Comparison of ENCODE assay signal across 11 cellular contexts in the genomic region with DNA sequence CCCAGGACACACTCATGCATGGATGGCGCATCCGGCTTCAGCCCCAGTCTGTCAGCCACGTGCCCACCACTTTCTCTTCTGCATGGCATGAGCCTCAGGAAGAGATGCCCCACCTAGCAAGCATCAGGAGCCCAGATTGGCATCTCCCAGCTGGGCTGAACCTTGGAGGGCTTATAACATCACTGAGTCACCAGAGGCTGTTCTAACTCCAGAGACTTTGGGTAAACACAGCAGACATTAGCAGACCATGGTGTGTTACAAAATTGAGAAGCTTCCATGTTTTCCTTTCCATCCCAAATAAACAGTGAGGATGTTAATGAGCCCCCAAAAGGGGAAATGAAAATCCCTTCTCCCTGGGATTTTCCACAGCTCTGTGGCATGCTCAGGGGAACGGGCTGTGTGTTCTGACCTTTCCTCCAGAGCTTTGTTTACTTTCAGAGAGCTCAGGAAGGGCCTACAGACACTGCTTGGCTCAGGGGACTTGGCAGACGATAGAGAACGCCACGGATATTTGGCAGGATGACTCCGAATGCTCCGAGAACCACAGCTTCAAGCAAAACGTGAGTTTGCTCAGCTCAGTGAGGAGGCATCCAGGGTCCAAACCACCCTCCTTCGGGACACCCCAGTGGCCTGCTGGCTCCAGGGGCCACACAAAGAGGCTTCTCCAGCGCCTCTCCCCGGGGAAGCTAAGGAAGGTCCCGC. TPM values are rescaled to one million over a fixed set of nuclear protein-coding genes. Genes with fewer than 3 reads are reported as not detected.
DNase-seq lines count a peak whose midpoint lies in the region; ATAC-seq and TF ChIP-seq lines count a peak whose summit lies in the region.
"Had no signal": no experiment of that assay in that cellular context is flagged by ENCODE, and none has a peak within 500 bp of the region (broad histone marks: within the 10 kb centered on the region; RNA-seq: fewer than 3 reads in every experiment).

No MANE protein-coding gene starts in this region.

- H3K4me3 ChIP-seq in coronary artery = no peak overlapping the region
- H3K4me3 ChIP-seq in liver (ENCODE audit: low read depth in 1 of 3, low read length in 3 of 3) = no peak overlapping the region

- no peaks in the 10 kb centered on the region for H3K9me3 ChIP-seq in liver (ENCODE audit: control insufficient read depth in 4 of 4, low read length in 3 of 4)

- H3K27ac ChIP-seq in coronary artery (peak overlapping the region; percentile 20 to 82), liver (ENCODE audit: low read depth in 1 of 2, low read length in 2 of 2) (peak overlapping the region; percentile 21 to 56), substantia nigra (ENCODE audit: low read depth, low read length, poor library complexity, severe bottlenecking) (no peak overlapping the region)

- H3K36me3 ChIP-seq in liver (ENCODE audit: control insufficient read depth in 4 of 4, insufficient read depth in 3 of 4, low read depth in 1 of 4, low read length in 3 of 4) = no peaks in the 10 kb centered on the region

- 47% methylated on average over 14 of the region's 14 CpGs for WGBS in liver

- DNase-seq in HT1080 (ENCODE audit: low read depth) (peak; percentile 55), coronary artery (ENCODE audit: low spot score) (no peak), substantia nigra (lab: John Stamatoyannopoulos, UW) (peak in 32 of 49 donors; percentile 1 to 65 (median 28)), germinal center (ENCODE audit: low spot score) (no peak), NOMO-1 (lab: John Stamatoyannopoulos, UW; ENCODE audit: unreplicated experiment in 2 of 2) (no peak)
- DNase-seq: dermis blood vessel endothelial cell, T-cell had no signal

- H3K27me3 ChIP-seq in liver (ENCODE audit: control insufficient read depth in 4 of 4, insufficient read depth in 4 of 4, low read length in 3 of 4) = no peaks in the 10 kb centered on the region

- no peak for ATAC-seq in HG02938 (IDR thresholded peaks at IDR 0.05; ENCODE audit: unreplicated experiment)
- ATAC-seq in GM19351 (IDR thresholded peaks at IDR 0.05; ENCODE audit: unreplicated experiment) = no peak
- ATAC-seq: T-cell had no signal

- no peak overlapping the region for H3K9ac ChIP-seq in liver (ENCODE audit: low read depth in 1 of 2, low read length in 2 of 2)

- H3K4me1 ChIP-seq in liver (ENCODE audit: control insufficient read depth in 4 of 4, insufficient read depth in 4 of 4, low read length in 3 of 4) = peaks cover 0 to 10% (median 9%) of the 10 kb centered on the region in 4 donors

- no peak for TF ChIP-seq CTCF in coronary artery (IDR thresholded peaks at IDR 0.05)
- no peak for TF ChIP-seq CTCF in liver (IDR thresholded peaks at IDR 0.05; ENCODE audit: low read depth, low read length, missing input control)

- TF ChIP-seq RAD21 in liver (IDR thresholded peaks at IDR 0.05) = peak in 1 of 2 donors; percentile 12

TF ChIP-seq in liver, 16 proteins besides CTCF, POLR2A, EP300 and RAD21:
- TF ChIP-seq YY1 (IDR thresholded peaks at IDR 0.05) (no peak), RXRA (IDR thresholded peaks at IDR 0.05) (peak; percentile 84 to 87), NR2F2 (IDR thresholded peaks at IDR 0.05) (peak; percentile 47), FOXA1 (IDR thresholded peaks at IDR 0.05) (peak; percentile 79), HNF4A (conservative IDR thresholded peaks at IDR 0.05) (peak in 1 of 2 donors; percentile 30), FOXA2 (IDR thresholded peaks at IDR 0.05) (peak; percentile 91), SP1 (IDR thresholded peaks at IDR 0.05) (peak; percentile 86)
- TF ChIP-seq, protein P1, sequence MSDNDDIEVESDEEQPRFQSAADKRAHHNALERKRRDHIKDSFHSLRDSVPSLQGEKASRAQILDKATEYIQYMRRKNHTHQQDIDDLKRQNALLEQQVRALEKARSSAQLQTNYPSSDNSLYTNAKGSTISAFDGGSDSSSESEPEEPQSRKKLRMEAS (IDR thresholded peaks at IDR 0.05) = no peak
- TF ChIP-seq, protein P2, sequence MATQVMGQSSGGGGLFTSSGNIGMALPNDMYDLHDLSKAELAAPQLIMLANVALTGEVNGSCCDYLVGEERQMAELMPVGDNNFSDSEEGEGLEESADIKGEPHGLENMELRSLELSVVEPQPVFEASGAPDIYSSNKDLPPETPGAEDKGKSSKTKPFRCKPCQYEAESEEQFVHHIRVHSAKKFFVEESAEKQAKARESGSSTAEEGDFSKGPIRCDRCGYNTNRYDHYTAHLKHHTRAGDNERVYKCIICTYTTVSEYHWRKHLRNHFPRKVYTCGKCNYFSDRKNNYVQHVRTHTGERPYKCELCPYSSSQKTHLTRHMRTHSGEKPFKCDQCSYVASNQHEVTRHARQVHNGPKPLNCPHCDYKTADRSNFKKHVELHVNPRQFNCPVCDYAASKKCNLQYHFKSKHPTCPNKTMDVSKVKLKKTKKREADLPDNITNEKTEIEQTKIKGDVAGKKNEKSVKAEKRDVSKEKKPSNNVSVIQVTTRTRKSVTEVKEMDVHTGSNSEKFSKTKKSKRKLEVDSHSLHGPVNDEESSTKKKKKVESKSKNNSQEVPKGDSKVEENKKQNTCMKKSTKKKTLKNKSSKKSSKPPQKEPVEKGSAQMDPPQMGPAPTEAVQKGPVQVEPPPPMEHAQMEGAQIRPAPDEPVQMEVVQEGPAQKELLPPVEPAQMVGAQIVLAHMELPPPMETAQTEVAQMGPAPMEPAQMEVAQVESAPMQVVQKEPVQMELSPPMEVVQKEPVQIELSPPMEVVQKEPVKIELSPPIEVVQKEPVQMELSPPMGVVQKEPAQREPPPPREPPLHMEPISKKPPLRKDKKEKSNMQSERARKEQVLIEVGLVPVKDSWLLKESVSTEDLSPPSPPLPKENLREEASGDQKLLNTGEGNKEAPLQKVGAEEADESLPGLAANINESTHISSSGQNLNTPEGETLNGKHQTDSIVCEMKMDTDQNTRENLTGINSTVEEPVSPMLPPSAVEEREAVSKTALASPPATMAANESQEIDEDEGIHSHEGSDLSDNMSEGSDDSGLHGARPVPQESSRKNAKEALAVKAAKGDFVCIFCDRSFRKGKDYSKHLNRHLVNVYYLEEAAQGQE (IDR thresholded peaks at IDR 0.05) = peak; percentile 32
- TF ChIP-seq, protein P3, sequence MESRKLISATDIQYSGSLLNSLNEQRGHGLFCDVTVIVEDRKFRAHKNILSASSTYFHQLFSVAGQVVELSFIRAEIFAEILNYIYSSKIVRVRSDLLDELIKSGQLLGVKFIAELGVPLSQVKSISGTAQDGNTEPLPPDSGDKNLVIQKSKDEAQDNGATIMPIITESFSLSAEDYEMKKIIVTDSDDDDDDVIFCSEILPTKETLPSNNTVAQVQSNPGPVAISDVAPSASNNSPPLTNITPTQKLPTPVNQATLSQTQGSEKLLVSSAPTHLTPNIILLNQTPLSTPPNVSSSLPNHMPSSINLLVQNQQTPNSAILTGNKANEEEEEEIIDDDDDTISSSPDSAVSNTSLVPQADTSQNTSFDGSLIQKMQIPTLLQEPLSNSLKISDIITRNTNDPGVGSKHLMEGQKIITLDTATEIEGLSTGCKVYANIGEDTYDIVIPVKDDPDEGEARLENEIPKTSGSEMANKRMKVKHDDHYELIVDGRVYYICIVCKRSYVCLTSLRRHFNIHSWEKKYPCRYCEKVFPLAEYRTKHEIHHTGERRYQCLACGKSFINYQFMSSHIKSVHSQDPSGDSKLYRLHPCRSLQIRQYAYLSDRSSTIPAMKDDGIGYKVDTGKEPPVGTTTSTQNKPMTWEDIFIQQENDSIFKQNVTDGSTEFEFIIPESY (IDR thresholded peaks at IDR 0.05) = no peak

RNA-seq across cellular contexts. Expression of a gene that starts 16.5 kb away (rescaled TPM):
- 0.63 and 0.90 TPM in 2 replicates for total RNA-seq in HT1080 (2014; rRNA removed; shearing (Covaris generic))
- polyA plus RNA-seq in HT1080 (2015; cell fraction: cytosol; rRNA removed) = 0.17 and 0.20 TPM in 2 replicates
- polyA plus RNA-seq in HT1080 (2015; cell fraction: nucleus; rRNA removed) = 0.05 and 0.25 TPM in 2 replicates
- 1 to 10 TPM in 1 of 2 donors, under 1 TPM in 1; 0.67 to 1.4 TPM for total RNA-seq in liver
- under 1 TPM; 0.39 to 0.49 TPM for polyA plus RNA-seq in liver
- total RNA-seq: T-cell had no signal

RNA-seq across cellular contexts. Expression of a gene that starts 20.3 kb away (rescaled TPM):
- not detected in 2 replicates for total RNA-seq in HT1080 (2014; rRNA removed; shearing (Covaris generic))
- polyA plus RNA-seq in HT1080 (2015; cell fraction: cytosol; rRNA removed) = not detected in 2 replicates
- polyA plus RNA-seq in HT1080 (2015; cell fraction: nucleus; rRNA removed) = not detected in 2 replicates
- total RNA-seq in liver = not detected
- not detected for polyA plus RNA-seq in liver
- total RNA-seq: dermis blood vessel endothelial cell, subcutaneous adipose tissue, T-cell had no signal

RNA-seq across cellular contexts. Expression of a gene that starts 50.8 kb away (rescaled TPM):
- total RNA-seq in HT1080 (2014; rRNA removed; shearing (Covaris generic)) = not detected in 2 replicates
- not detected in 2 replicates for polyA plus RNA-seq in HT1080 (2015; cell fraction: cytosol; rRNA removed)
- not detected in 2 replicates for polyA plus RNA-seq in HT1080 (2015; cell fraction: nucleus; rRNA removed)
- under 1 TPM in 1 of 2 donors, not detected in 1; 0.28 TPM for total RNA-seq in liver
- polyA plus RNA-seq in liver = under 1 TPM in 1 of 2 donors, not detected in 1; 0.26 TPM
- total RNA-seq: dermis blood vessel endothelial cell, subcutaneous adipose tissue, T-cell had no signal

Comparison
In these comparisons a context has a peak if more than half of its experiments do, and no peak if none do; other contexts are left out.
1. DNase-seq: peak in HT1080 (single experiment) and substantia nigra (32 of 49); none in coronary artery (single experiment), germinal center (single experiment) and NOMO-1 (0 of 2).